1 cellular context compared by ENCODE assay signal in genomic region chr6:26331809-26332226, GRCh38.
TF ChIP-seq lines count a peak whose summit lies in the region.

No MANE protein-coding gene starts in this region.

TF ChIP-seq in HepG2, 621 proteins besides CTCF, POLR2A, EP300 and RAD21 (continued from another document):
- TF ChIP-seq KAT7 (CRISPR knock-in tag; IDR thresholded peaks at IDR 0.05; ENCODE audit: borderline replicate concordance), result 0 out of 2 replicates have a peak, but pooled peaks have one; percentile 2
- TF ChIP-seq MYC (CRISPR knock-in tag; IDR thresholded peaks at IDR 0.05; ENCODE audit: borderline replicate concordance), result no peak
- 0 out of 2 replicates have a peak, but pooled peaks have one; percentile 15 for TF ChIP-seq SPEN (CRISPR knock-in tag; IDR thresholded peaks at IDR 0.05; ENCODE audit: low read depth)
- TF ChIP-seq LCORL (IDR thresholded peaks at IDR 0.05), result no peak
- TF ChIP-seq LCORL (CRISPR knock-in tag; IDR thresholded peaks at IDR 0.05), result 0 out of 2 replicates have a peak, but pooled peaks have one; percentile 6
- TF ChIP-seq FOXJ3 (CRISPR knock-in tag; IDR thresholded peaks at IDR 0.05; ENCODE audit: borderline replicate concordance), result peak; percentile 8; the same call in 1 of the 2 replicates
- TF ChIP-seq TFAP4 (IDR thresholded peaks at IDR 0.05; ENCODE audit: borderline replicate concordance, low read depth), result peak; percentile 39; the same call in 1 of the 2 replicates
- TF ChIP-seq MIXL1 (CRISPR knock-in tag; IDR thresholded peaks at IDR 0.05), result no peak
- TF ChIP-seq ZSCAN20 (CRISPR knock-in tag; IDR thresholded peaks at IDR 0.05; ENCODE audit: borderline replicate concordance), result 0 out of 2 replicates have a peak, but pooled peaks have one; percentile 1
